In the genomic region with DNA sequence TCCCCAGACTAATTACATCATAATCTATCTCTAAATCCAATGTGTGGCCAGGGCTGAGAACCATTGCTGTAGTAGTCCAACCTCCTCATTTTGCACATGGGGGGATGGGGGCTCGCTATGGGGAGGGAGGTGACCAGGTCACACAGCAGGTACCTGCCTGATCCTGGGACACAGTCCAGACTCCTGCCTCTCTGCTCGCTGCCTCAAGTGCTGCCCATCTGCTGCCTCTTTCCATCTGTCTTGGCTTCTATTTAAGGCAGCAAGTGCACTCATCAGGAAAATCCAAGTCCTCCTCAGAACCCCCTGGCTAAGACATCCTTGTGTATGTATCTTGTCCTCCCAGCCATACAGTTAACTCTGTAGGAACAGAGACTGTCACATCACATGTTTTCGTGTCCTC, we compare ENCODE assay signal across 18 cellular contexts. TPM values are rescaled to one million over a fixed set of nuclear protein-coding genes. Genes with fewer than 3 reads are reported as not detected.
DNase-seq lines count a peak whose midpoint lies in the region; ATAC-seq, FAIRE-seq and TF ChIP-seq lines count a peak whose summit lies in the region.
"Had no signal": no experiment of that assay in that cellular context is flagged by ENCODE, and none has a peak within 500 bp of the region (broad histone marks: within the 10 kb centered on the region; RNA-seq: fewer than 3 reads in every experiment).

No MANE protein-coding gene starts in this region.

- H2BK12ac ChIP-seq in neuronal stem cell (ENCODE audit: low read length), result no peak overlapping the region

- no peaks in the 10 kb centered on the region for H3K79me1 ChIP-seq in neuronal stem cell (ENCODE audit: low read depth, low read length)

- H3K27ac ChIP-seq in WERI-Rb-1, result peak overlapping the region; percentile 72
- no peak overlapping the region for H3K27ac ChIP-seq in neuronal stem cell (replicated peaks; ENCODE audit: low read length)
- H3K27ac ChIP-seq in heart left ventricle, result no peak overlapping the region
- no peak overlapping the region for H3K27ac ChIP-seq in transverse colon
- H3K27ac ChIP-seq: A549, C4-2B, GM23248 had no signal

- H3K36me3 ChIP-seq in WERI-Rb-1 (no peaks in the 10 kb centered on the region), neuronal stem cell (replicated peaks in 1 of 2; ENCODE audit: control insufficient read depth in 2 of 2, insufficient read depth in 2 of 2, low read length in 2 of 2) (no peaks in the 10 kb centered on the region), heart left ventricle (no peaks in the 10 kb centered on the region), transverse colon (no peaks in the 10 kb centered on the region)
- H3K36me3 ChIP-seq: BE2C had no signal

- H3K27me3 ChIP-seq in WERI-Rb-1 (ENCODE audit: insufficient read depth, low read depth, severe bottlenecking), result no peaks in the 10 kb centered on the region
- H3K27me3 ChIP-seq in neuronal stem cell (ENCODE audit: control insufficient read depth in 3 of 3, insufficient read depth in 3 of 3, low read depth in 1 of 3, low read length in 3 of 3), result peaks cover 0 to 38% (median 0%) of the 10 kb centered on the region in 3 experiments
- no peaks in the 10 kb centered on the region for H3K27me3 ChIP-seq in heart left ventricle
- peaks cover 3% of the 10 kb centered on the region for H3K27me3 ChIP-seq in transverse colon

- H3K9me3 ChIP-seq in WERI-Rb-1 (ENCODE audit: severe bottlenecking) (no peaks in the 10 kb centered on the region), neuronal stem cell (replicated peaks in 1 of 2; ENCODE audit: control insufficient read depth in 2 of 2, insufficient read depth in 1 of 2, low read depth in 1 of 2, low read length in 2 of 2) (peaks cover 0 to 2% of the 10 kb centered on the region in 2 donors), heart left ventricle (no peaks in the 10 kb centered on the region), transverse colon (no peaks in the 10 kb centered on the region)
- H3K9me3 ChIP-seq: A549, BE2C had no signal

- no peak for TF ChIP-seq EP300 in transverse colon (IDR thresholded peaks at IDR 0.05; ENCODE audit: low read depth)

- no peak for FAIRE-seq in GM12892 (lab: Jason Lieb, UNC)
- FAIRE-seq: A549, GM18507, H54 had no signal

- H2BK5ac ChIP-seq in neuronal stem cell (ENCODE audit: low read length), result no peak overlapping the region

- ATAC-seq in heart left ventricle, result no peak
- ATAC-seq: A549, HCT116 had no signal

- DNase-seq in G401 (ENCODE audit: low spot score) (peak; percentile 98), NCI-H446 treated with DMSO at 0.1 percent for 48 hours (lab: John Stamatoyannopoulos, UW) (peak; percentile 27), WERI-Rb-1 (peak; percentile 97), neuronal stem cell (ENCODE audit: low spot score) (no peak), heart left ventricle (no peak), transverse colon (no peak), GM12892 (ENCODE audit: insufficient read length) (no peak)
- DNase-seq in stimulated activated CD4-positive, alpha-beta T cell treated with anti-CD3 and anti-CD28 coated beads, Interleukin-4, amount 100 ng/mL, for 24 hours, result no peak
- DNase-seq: BE2C; CD4-positive, alpha-beta memory T cell; DND-41; GF-D8; GM23248 had no signal

- no peak overlapping the region for H3K4ac ChIP-seq in neuronal stem cell (ENCODE audit: low read length)

- H3K18ac ChIP-seq in neuronal stem cell (ENCODE audit: low read length), result no peak overlapping the region

- no peaks in the 10 kb centered on the region for H3K4me1 ChIP-seq in neuronal stem cell (ENCODE audit: control insufficient read depth in 2 of 2, insufficient read depth in 1 of 2, low read depth in 1 of 2, low read length in 2 of 2)
- H3K4me1 ChIP-seq in heart left ventricle, result no peaks in the 10 kb centered on the region
- H3K4me1 ChIP-seq in transverse colon, result no peaks in the 10 kb centered on the region
- H3K4me1 ChIP-seq: A549, BE2C had no signal

- TF ChIP-seq POLR2A in heart left ventricle (IDR thresholded peaks at IDR 0.05) (no peak), transverse colon (IDR thresholded peaks at IDR 0.05) (no peak), GM12892 (IDR thresholded peaks at IDR 0.05; ENCODE audit: low read depth, low read length) (no peak)

- no peak overlapping the region for H3K9ac ChIP-seq in neuronal stem cell (ENCODE audit: low read depth, low read length, poor library complexity)
- H3K9ac ChIP-seq: GM23248 had no signal

- H4K91ac ChIP-seq in neuronal stem cell (ENCODE audit: low read depth, low read length, poor library complexity), result no peak overlapping the region

- no peak overlapping the region for H2AK5ac ChIP-seq in neuronal stem cell (ENCODE audit: low read depth, low read length)

- no peak overlapping the region for H3K14ac ChIP-seq in neuronal stem cell (ENCODE audit: low read length)

- H2AFZ ChIP-seq in neuronal stem cell (ENCODE audit: low read length), result no peak overlapping the region
- H2AFZ ChIP-seq: GM23248 had no signal

- no peak overlapping the region for H2BK120ac ChIP-seq in neuronal stem cell (ENCODE audit: low read depth, low read length)

- H3K4me3 ChIP-seq in WERI-Rb-1 (ENCODE audit: low read depth, low read length), result no peak overlapping the region
- no peak overlapping the region for H3K4me3 ChIP-seq in neuronal stem cell (ENCODE audit: low read length in 2 of 2)
- no peak overlapping the region for H3K4me3 ChIP-seq in heart left ventricle
- H3K4me3 ChIP-seq in transverse colon, result no peak overlapping the region
- H3K4me3 ChIP-seq: A549, GM23248 had no signal

- in situ Hi-C loops in G401 (cut with HindIII; ENCODE audit: low sequenced_read_pairs) (no loop called here), transverse colon (cut with MboI; ENCODE audit: low pct_ligation_motif_present in 1 of 4, low pct_unique_long_range_greater_than_20kb in 1 of 4, low sequenced_read_pairs in 3 of 4) (no loop called here)

- H3K4me2 ChIP-seq in neuronal stem cell (ENCODE audit: insufficient read depth, low read length, poor library complexity, severe bottlenecking), result no peak overlapping the region
- H3K4me2 ChIP-seq: A549 had no signal

- no CpG with 5 or more reads among the region's 3 CpGs for WGBS in neuronal stem cell (ENCODE audit: extremely low coverage in 2 of 2, insufficient read length in 2 of 2, insufficient replicate concordance in 1 of 2), 2 donors
- WGBS in heart left ventricle, 4 donors, result 75 to 89% (median 80%) methylated on average over 3 of the region's 3 CpGs
- 83 to 86% methylated on average over 3 of the region's 3 CpGs for WGBS in transverse colon (ENCODE audit: low coverage in 1 of 2), 2 donors

- no peak overlapping the region for H4K8ac ChIP-seq in neuronal stem cell (ENCODE audit: low read depth, low read length)

- TF ChIP-seq CTCF in WERI-Rb-1 (IDR thresholded peaks at IDR 0.05; ENCODE audit: low read depth, low read length) (no peak), heart left ventricle (IDR thresholded peaks at IDR 0.05) (no peak), transverse colon (IDR thresholded peaks at IDR 0.05) (no peak)

- H2BK15ac ChIP-seq in neuronal stem cell (ENCODE audit: low read length), result peak overlapping the region; percentile 12

- intact Hi-C loops in heart left ventricle (cut with DNase I) (no loop called here), transverse colon (cut with DNase I; ENCODE audit: low total_unique reads) (no loop called here)

- no peak overlapping the region for H3K23ac ChIP-seq in neuronal stem cell (ENCODE audit: low read depth, low read length, poor library complexity)

RNA-seq across cellular contexts. Expression of gene FRRS1L, which starts 57.7 kb away (rescaled TPM):
- total RNA-seq in G401 (2014; rRNA removed; shearing (Covaris generic)), result not detected in 2 replicates
- 3.4 TPM for polyA plus RNA-seq in neuronal stem cell (2013, experiment 1 of 2)
- polyA plus RNA-seq in neuronal stem cell (2013, experiment 2 of 2), result 3.5 TPM
- total RNA-seq in heart left ventricle (1 to 10 TPM in 7 of 9 donors, under 1 TPM in 2; 0.42 to 2.5 (median 1.8) TPM), transverse colon (under 1 TPM in 3 of 4 donors, not detected in 1; 0.40 to 0.96 (median 0.64) TPM)
- polyA plus RNA-seq in heart left ventricle, result under 1 TPM; 0.04 to 0.08 TPM
- polyA plus RNA-seq in GM12892 (2012; ENCODE audit: missing spikeins), result not detected
- total RNA-seq: CD4-positive, alpha-beta memory T cell; GM23248 had no signal
- polyA plus RNA-seq: CD4-positive, alpha-beta memory T cell; GM23248 had no signal

Comparison
In these comparisons a context has a peak if more than half of its experiments do, and no peak if none do; other contexts are left out.
1. DNase-seq: peak in G401 (single experiment), NCI-H446 treated with DMSO at 0.1 percent for 48 hours (single experiment) and WERI-Rb-1 (single experiment); none in neuronal stem cell (single experiment), heart left ventricle (0 of 5), transverse colon (single experiment), stimulated activated CD4-positive, alpha-beta T cell treated with anti-CD3 and anti-CD28 coated beads, Interleukin-4, amount 100 ng/mL, for 24 hours (single experiment) and GM12892 (single experiment).